Comparison of ENCODE assay signal across 1 cellular context in the genomic region with DNA sequence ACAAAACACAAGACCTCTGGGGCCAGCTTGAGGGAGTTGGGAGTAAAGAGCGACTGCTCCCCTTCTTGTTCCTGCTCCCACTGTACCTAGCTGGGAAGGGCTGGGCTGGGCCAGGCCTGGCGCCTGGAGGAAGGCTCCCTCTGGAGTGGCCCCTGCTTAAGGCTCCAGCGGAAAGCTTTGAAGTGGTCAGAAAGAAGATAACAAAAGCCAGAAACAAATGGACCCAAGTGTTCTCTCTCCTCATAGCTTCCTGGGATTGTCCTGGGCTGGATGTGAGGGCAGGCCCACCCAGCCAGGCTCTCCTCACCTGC.
TF ChIP-seq lines count a peak whose summit lies in the region.

No MANE protein-coding gene starts in this region.

TF ChIP-seq in GM23338, 12 proteins besides CTCF, POLR2A, EP300 and RAD21 (continued from another document):
- TF ChIP-seq REST (IDR thresholded peaks at IDR 0.05; ENCODE audit: unreplicated experiment), result no peak
